ENCODE assay signal across 8 cellular contexts in genomic region chr11:126716456-126717083, GRCh38.
A peak's percentile ranks its signal among the peaks of the same experiment; 100 is the strongest.
DNase-seq lines count a peak whose midpoint lies in the region; ATAC-seq and TF ChIP-seq lines count a peak whose summit lies in the region.

No MANE protein-coding gene starts in this region.

- ATAC-seq in Right ventricle myocardium superior (ENCODE audit: poor library complexity) (no peak), HG02840 (IDR thresholded peaks at IDR 0.05; ENCODE audit: low FRiP score, unreplicated experiment) (no peak), HG03469 (IDR thresholded peaks at IDR 0.05; ENCODE audit: unreplicated experiment) (no peak)

- H3K27ac ChIP-seq in cardiac muscle cell: no peak overlapping the region

- H3K9me3 ChIP-seq in cardiac muscle cell (ENCODE audit: low read depth): no peaks in the 10 kb centered on the region

- intact Hi-C loops in Right ventricle myocardium superior (cut with DNase I): no loop called here
- intact Hi-C loops in posterior vena cava (cut with DNase I): no loop called here

- H3K36me3 ChIP-seq in cardiac muscle cell: no peaks in the 10 kb centered on the region

- peak; percentile 43 to 51 for DNase-seq in cardiac muscle cell (ENCODE audit: low read depth in 1 of 2, low spot score in 1 of 2)
- DNase-seq in Right ventricle myocardium superior: no peak
- peak; percentile 10 for DNase-seq in KG1 (lab: John Stamatoyannopoulos, UW)
- DNase-seq in T-helper 9 cell: peak; percentile 32
- DNase-seq in fibroblast of pulmonary artery (ENCODE audit: low read depth): peak; percentile 37
- DNase-seq in posterior vena cava (ENCODE audit: low spot score): peak; percentile 50

- no peaks in the 10 kb centered on the region for H3K4me1 ChIP-seq in cardiac muscle cell (ENCODE audit: low read depth)

- peaks cover 30% of the 10 kb centered on the region for H3K27me3 ChIP-seq in cardiac muscle cell

- H3K4me3 ChIP-seq in cardiac muscle cell: no peak overlapping the region
- H3K4me3 ChIP-seq in fibroblast of pulmonary artery (replicated peaks; ENCODE audit: low read depth, low read length): no peak overlapping the region

- TF ChIP-seq CTCF in cardiac muscle cell (IDR thresholded peaks at IDR 0.05; ENCODE audit: low read depth, low read length) (peak; percentile 53), fibroblast of pulmonary artery (IDR thresholded peaks at IDR 0.05; ENCODE audit: low read length, missing control alignments) (peak; percentile 49)
